Comparison of ENCODE assay signal across 8 cellular contexts in genomic region chr1:65003316-65003664, GRCh38. TPM values are rescaled to one million over a fixed set of nuclear protein-coding genes. Genes with fewer than 3 reads are reported as not detected.
A peak's percentile ranks its signal among the peaks of the same experiment; 100 is the strongest.
DNase-seq lines count a peak whose midpoint lies in the region; ATAC-seq, FAIRE-seq and TF ChIP-seq lines count a peak whose summit lies in the region.

No MANE protein-coding gene starts in this region.

- peaks cover 0 to 5% of the 10 kb centered on the region in 2 donors for H3K36me3 ChIP-seq in gastroesophageal sphincter
- no peaks in the 10 kb centered on the region for H3K36me3 ChIP-seq in sigmoid colon

- H3K27ac ChIP-seq in gastroesophageal sphincter = peak overlapping the region; percentile 91 to 97 (median 94)
- peak overlapping the region; percentile 93 to 97 (median 94) for H3K27ac ChIP-seq in sigmoid colon

- in situ Hi-C loops in G401 (cut with HindIII; ENCODE audit: low sequenced_read_pairs) = no loop called here

- no peak for TF ChIP-seq EP300 in gastroesophageal sphincter (IDR thresholded peaks at IDR 0.05)
- no peak for TF ChIP-seq EP300 in sigmoid colon (IDR thresholded peaks at IDR 0.05)

- H3K27me3 ChIP-seq in gastroesophageal sphincter (no peaks in the 10 kb centered on the region), sigmoid colon (no peaks in the 10 kb centered on the region)

- ATAC-seq in gastroesophageal sphincter (no peak), HG03469 (IDR thresholded peaks at IDR 0.05; ENCODE audit: unreplicated experiment) (no peak)

- H3K36me3 Mint-ChIP-seq in activated CD4-positive, alpha-beta memory T cell treated with anti-CD3 and anti-CD28 coated beads for 36 hours = no peaks in the 10 kb centered on the region

- H3K27ac Mint-ChIP-seq in activated CD4-positive, alpha-beta memory T cell treated with anti-CD3 and anti-CD28 coated beads for 36 hours = peak overlapping the region; percentile 58

- CTCF ChIA-PET in activated CD4-positive, alpha-beta memory T cell treated with anti-CD3 and anti-CD28 coated beads for 36 hours (lab: Charles Lee) = interaction anchor here (1.4 to 2.0 kb wide), 2 partner anchors 9 to 38 kb away, joined by 4 read pairs; no protein-coding TSS in a partner anchor

- H3K4me1 ChIP-seq in gastroesophageal sphincter (peaks cover 0 to 31% (median 0%) of the 10 kb centered on the region in 3 donors), sigmoid colon (peaks cover 0 to 13% (median 9%) of the 10 kb centered on the region in 4 donors)

- intact Hi-C loops in activated CD4-positive, alpha-beta memory T cell treated with anti-CD3 and anti-CD28 coated beads for 36 hours (cut with micrococcal nuclease) = loop anchor here (2.0 to 5.0 kb wide), 5 partner anchors 46 to 176 kb away; partner anchors contain the start of gene AK4
- intact Hi-C loops in sigmoid colon (cut with DNase I) = loop anchor here (2.0 kb wide), 2 partner anchors 36 to 64 kb away; partner anchors contain the start of gene JAK1

- no peak for TF ChIP-seq CTCF in GM20000 (IDR thresholded peaks at IDR 0.05; ENCODE audit: extremely low read depth, missing control alignments)
- TF ChIP-seq CTCF in gastroesophageal sphincter (IDR thresholded peaks at IDR 0.05) = no peak
- TF ChIP-seq CTCF in sigmoid colon (IDR thresholded peaks at IDR 0.05) = no peak

- peak overlapping the region; percentile 76 for H3K4me3 Mint-ChIP-seq in activated CD4-positive, alpha-beta memory T cell treated with anti-CD3 and anti-CD28 coated beads for 36 hours

- peaks cover 23% of the 10 kb centered on the region for H3K4me1 Mint-ChIP-seq in activated CD4-positive, alpha-beta memory T cell treated with anti-CD3 and anti-CD28 coated beads for 36 hours (ENCODE audit: low read depth)

- H3K27me3 Mint-ChIP-seq in activated CD4-positive, alpha-beta memory T cell treated with anti-CD3 and anti-CD28 coated beads for 36 hours = no peaks in the 10 kb centered on the region

- POLR2A ChIA-PET in activated CD4-positive, alpha-beta memory T cell treated with anti-CD3 and anti-CD28 coated beads for 36 hours (lab: Charles Lee) = interaction anchor here (1.0 to 2.5 kb wide), 4 partner anchors 37 to 139 kb away, joined by 3 to 14 read pairs (median 9); partner anchors contain the start of gene JAK1

- H3K9me3 Mint-ChIP-seq in activated CD4-positive, alpha-beta memory T cell treated with anti-CD3 and anti-CD28 coated beads for 36 hours = peaks cover 6% of the 10 kb centered on the region

- no peak for FAIRE-seq in H54 (lab: Jason Lieb, UNC)

- DNase-seq in GM20000 (ENCODE audit: low spot score) = peak; percentile 27
- no peak for DNase-seq in activated CD4-positive, alpha-beta memory T cell treated with anti-CD3 and anti-CD28 coated beads for 36 hours
- no peak for DNase-seq in sigmoid colon
- no peak for DNase-seq in stimulated activated CD4-positive, alpha-beta T cell treated with anti-CD3 and anti-CD28 coated beads, Interleukin-1b, Interleukin-23, amount 100 ng/mL, for 48 hours
- DNase-seq in G401 (ENCODE audit: low spot score) = no peak
- no peak for DNase-seq in H54 (ENCODE audit: insufficient read length, low spot score)

- 2 to 16% methylated on average over 7 to 11 of the region's 11 CpGs for WGBS in gastroesophageal sphincter (ENCODE audit: low coverage in 1 of 2), 2 donors
- 12 to 27% methylated on average over 11 of the region's 11 CpGs for WGBS in sigmoid colon, 2 donors

- H3K4me3 ChIP-seq in gastroesophageal sphincter (peak overlapping the region; percentile 56 to 60), sigmoid colon (peak overlapping the region; percentile 50 to 69 (median 61))

- H3K9me3 ChIP-seq in gastroesophageal sphincter (no peaks in the 10 kb centered on the region), sigmoid colon (no peaks in the 10 kb centered on the region)

- TF ChIP-seq POLR2A in gastroesophageal sphincter (IDR thresholded peaks at IDR 0.05) (no peak), sigmoid colon (IDR thresholded peaks at IDR 0.05) (no peak), H54 (IDR thresholded peaks at IDR 0.05; ENCODE audit: low read depth, low read length) (no peak)

RNA-seq across cellular contexts. Expression of gene JAK1, which starts 36.9 kb away (rescaled TPM):
- 100 to 1,000 TPM; 115 to 128 TPM for total RNA-seq in activated CD4-positive, alpha-beta memory T cell treated with anti-CD3 and anti-CD28 coated beads for 36 hours
- total RNA-seq in gastroesophageal sphincter (100 to 1,000 TPM; 132 to 166 (median 161) TPM), sigmoid colon (100 to 1,000 TPM in 3 of 4 donors, 10 to 100 TPM in 1; 99.6 to 143 (median 119) TPM)
- polyA plus RNA-seq in sigmoid colon = 10 to 100 TPM; 43.8 to 58.8 (median 47.9) TPM
- total RNA-seq in G401 (2014; rRNA removed; shearing (Covaris generic)) = 30.5 and 67.8 TPM in 2 replicates
